8 cellular contexts compared by ENCODE assay signal in genomic region chr16:15857779-15858560, GRCh38. TPM values are rescaled to one million over a fixed set of nuclear protein-coding genes. Genes with fewer than 3 reads are reported as not detected.
DNase-seq lines count a peak whose midpoint lies in the region; ATAC-seq and TF ChIP-seq lines count a peak whose summit lies in the region.

No MANE protein-coding gene starts in this region.

- POLR2A ChIA-PET in activated CD8-positive, alpha-beta T cell treated with anti-CD3 and anti-CD28 coated beads for 36 hours (lab: Charles Lee), result interaction anchor here (0.7 to 1.1 kb wide), 2 partner anchors 137 to 143 kb away, joined by 3 read pairs; no protein-coding TSS in a partner anchor

- ATAC-seq in activated CD8-positive, alpha-beta T cell treated with anti-CD3 and anti-CD28 coated beads for 36 hours, result no peak
- ATAC-seq in heart left ventricle (peak; percentile 57 to 77 (median 74)), HG03469 (IDR thresholded peaks at IDR 0.05; ENCODE audit: unreplicated experiment) (no peak), GM19351 (IDR thresholded peaks at IDR 0.05; ENCODE audit: unreplicated experiment) (no peak), GM18867 (IDR thresholded peaks at IDR 0.05; ENCODE audit: unreplicated experiment) (no peak)

- DNase-seq in GM10266 (ENCODE audit: extremely low spot score) (peak; percentile 43), heart left ventricle (peak; percentile 40 to 66 (median 63)), putamen (ENCODE audit: low spot score) (no peak)
- DNase-seq in activated CD8-positive, alpha-beta T cell treated with anti-CD3 and anti-CD28 coated beads for 36 hours, result no peak

- no peaks in the 10 kb centered on the region for H3K9me3 ChIP-seq in heart left ventricle

- intact Hi-C loops in activated CD8-positive, alpha-beta T cell treated with anti-CD3 and anti-CD28 coated beads for 36 hours (cut with micrococcal nuclease), result no loop called here
- intact Hi-C loops in heart left ventricle (cut with DNase I), result loop anchor here in 1 of 10 donors (10.0 kb wide), 1 partner anchor 63 kb away; no protein-coding TSS in a partner anchor

- H3K4me3 ChIP-seq in heart left ventricle, result peak overlapping the region in 10 of 12 donors; percentile 35 to 62 (median 52)
- peak overlapping the region; percentile 65 for H3K4me3 ChIP-seq in rectal smooth muscle tissue (ENCODE audit: low read length)

- H3K4me3 Mint-ChIP-seq in activated CD8-positive, alpha-beta T cell treated with anti-CD3 and anti-CD28 coated beads for 36 hours, result peak overlapping the region; percentile 44

- WGBS in heart left ventricle, 4 donors, result 1% methylated on average over 26 to 55 of the region's 55 CpGs

- no peaks in the 10 kb centered on the region for H3K36me3 Mint-ChIP-seq in activated CD8-positive, alpha-beta T cell treated with anti-CD3 and anti-CD28 coated beads for 36 hours (ENCODE audit: low read depth)

- H3K4me1 Mint-ChIP-seq in activated CD8-positive, alpha-beta T cell treated with anti-CD3 and anti-CD28 coated beads for 36 hours (ENCODE audit: low read depth), result peaks cover 6% of the 10 kb centered on the region

- H3K4me1 ChIP-seq in heart left ventricle (peaks cover 0 to 21% (median 10%) of the 10 kb centered on the region in 12 donors), rectal smooth muscle tissue (ENCODE audit: control insufficient read depth, insufficient read depth, low read length) (peaks cover 8% of the 10 kb centered on the region)

- no peak for TF ChIP-seq CTCF in GM10266 (IDR thresholded peaks at IDR 0.05; ENCODE audit: control insufficient read depth, insufficient read depth, low read depth, missing control alignments)
- TF ChIP-seq CTCF in activated CD8-positive, alpha-beta T cell treated with anti-CD3 and anti-CD28 coated beads for 36 hours (IDR thresholded peaks at IDR 0.05), result no peak
- TF ChIP-seq CTCF in heart left ventricle (IDR thresholded peaks at IDR 0.05), result no peak

- H3K27me3 Mint-ChIP-seq in activated CD8-positive, alpha-beta T cell treated with anti-CD3 and anti-CD28 coated beads for 36 hours, result peaks cover 31% of the 10 kb centered on the region

- H3K36me3 ChIP-seq in heart left ventricle (no peaks in the 10 kb centered on the region), rectal smooth muscle tissue (ENCODE audit: control insufficient read depth, insufficient read depth, low read length) (peaks cover 5% of the 10 kb centered on the region)

- H3K27ac ChIP-seq in heart left ventricle (peak overlapping the region in 7 of 12 donors; percentile 20 to 91 (median 67)), rectal smooth muscle tissue (ENCODE audit: low read depth, low read length) (peak overlapping the region; percentile 98)

- no peak overlapping the region for H3K27ac Mint-ChIP-seq in activated CD8-positive, alpha-beta T cell treated with anti-CD3 and anti-CD28 coated beads for 36 hours

- no peaks in the 10 kb centered on the region for H3K9me3 Mint-ChIP-seq in activated CD8-positive, alpha-beta T cell treated with anti-CD3 and anti-CD28 coated beads for 36 hours

- CTCF ChIA-PET in activated CD8-positive, alpha-beta T cell treated with anti-CD3 and anti-CD28 coated beads for 36 hours (lab: Charles Lee), result no interaction called here

- H3K9ac ChIP-seq in rectal smooth muscle tissue (ENCODE audit: low read length), result peak overlapping the region; percentile 10

- TF ChIP-seq POLR2A in heart left ventricle (IDR thresholded peaks at IDR 0.05), result no peak

- H3K27me3 ChIP-seq in heart left ventricle (peaks cover 0 to 41% (median 15%) of the 10 kb centered on the region in 9 donors), rectal smooth muscle tissue (ENCODE audit: control insufficient read depth, insufficient read depth, low read length) (no peaks in the 10 kb centered on the region)

RNA-seq across cellular contexts. Expression of gene MYH11, which starts 1.1 kb away (rescaled TPM):
- not detected for total RNA-seq in activated CD8-positive, alpha-beta T cell treated with anti-CD3 and anti-CD28 coated beads for 36 hours
- 10 to 100 TPM in 8 of 9 donors, 1 to 10 TPM in 1; 9.8 to 71.9 (median 26.5) TPM for total RNA-seq in heart left ventricle
- polyA plus RNA-seq in heart left ventricle, result 10 to 100 TPM; 10.1 to 51.7 TPM

RNA-seq across cellular contexts. Expression of gene CEP20, which starts 30.4 kb away (rescaled TPM):
- 10 to 100 TPM; 34.5 to 39.0 TPM for total RNA-seq in activated CD8-positive, alpha-beta T cell treated with anti-CD3 and anti-CD28 coated beads for 36 hours
- total RNA-seq in heart left ventricle, result 10 to 100 TPM; 23.0 to 40.3 (median 28.7) TPM
- polyA plus RNA-seq in heart left ventricle, result 10 to 100 TPM; 14.1 to 25.0 TPM

Comparison
In these comparisons a context has a peak if more than half of its experiments do, and no peak if none do; other contexts are left out.
1. DNase-seq: peak in GM10266 (single experiment) and heart left ventricle (5 of 5); none in activated CD8-positive, alpha-beta T cell treated with anti-CD3 and anti-CD28 coated beads for 36 hours (single experiment) and putamen (single experiment).
2. ATAC-seq: peak in heart left ventricle (4 of 4); none in activated CD8-positive, alpha-beta T cell treated with anti-CD3 and anti-CD28 coated beads for 36 hours (single experiment), HG03469 (single experiment), GM19351 (single experiment) and GM18867 (single experiment).
3. RNA of gene MYH11, which starts 1.1 kb away (total RNA-seq): 9.8 to 71.9 TPM in heart left ventricle; not detected in activated CD8-positive, alpha-beta T cell treated with anti-CD3 and anti-CD28 coated beads for 36 hours; every median in the first group is over 10 times any median in the second.